Comparison of ENCODE assay signal across 34 cellular contexts in the genomic region with DNA sequence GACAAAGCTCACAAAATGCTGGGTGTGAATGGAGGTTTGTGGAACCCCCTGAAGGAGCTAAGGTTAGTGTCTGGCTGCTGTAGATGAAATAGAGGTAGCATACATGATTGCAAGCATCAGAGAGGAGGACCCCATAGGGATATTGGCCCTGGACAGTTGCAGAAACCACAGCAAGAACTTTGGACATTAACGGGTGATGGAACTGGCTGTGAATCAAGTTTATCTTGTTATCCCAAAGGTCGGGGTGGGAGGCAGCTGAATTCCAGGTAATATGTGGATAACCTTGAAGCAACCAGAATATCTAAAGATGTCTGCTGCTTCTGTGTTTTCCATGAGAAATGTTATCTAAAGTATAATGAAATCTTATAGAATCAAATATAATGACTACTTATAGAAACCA.
"Had no signal": no experiment of that assay in that cellular context is flagged by ENCODE, and none has a peak within 500 bp of the region (broad histone marks: within the 10 kb centered on the region; RNA-seq: fewer than 3 reads in every experiment).

No MANE protein-coding gene starts in this region.

- H3K27ac ChIP-seq: KMS-11 had no signal

- H3K27me3 ChIP-seq: MG63 had no signal

- H3K9ac ChIP-seq: KMS-11 had no signal

- DNase-seq: Karpas-422, Kasumi-1, MG63, MM.1S, MV-4-11, NCI-H1048, NCI-H1092, NCI-H1092 treated with DMSO at 0.1 percent for 48 hours, NCI-H1105, NCI-H1105 treated with DMSO at 0.1 percent for 48 hours, NCI-H1417, NCI-H1417 treated with DMSO at 0.1 percent for 48 hours, NCI-H1436, NCI-H1436 treated with DMSO at 0.1 percent for 48 hours, NCI-H146, NCI-H1694, NCI-H1694 treated with DMSO at 0.1 percent for 48 hours, NCI-H187, NCI-H187 treated with DMSO at 0.1 percent for 48 hours, NCI-H1930, NCI-H2029, NCI-H2029 treated with DMSO at 0.1 percent for 48 hours, NCI-H2081, NCI-H2081 treated with DMSO at 0.1 percent for 48 hours, NCI-H2107, NCI-H2171, NCI-H2171 treated with DMSO at 0.1 percent for 48 hours, NCI-H2227 treated with DMSO at 0.1 percent for 48 hours, NCI-H226, NCI-H345, NCI-H446, NCI-H446 treated with DMSO at 0.1 percent for 48 hours, NCI-H510A had no signal

- H3K4me2 ChIP-seq: KMS-11 had no signal

- H3K9me3 ChIP-seq: MG63 had no signal

- H3K36me3 ChIP-seq: MG63 had no signal

- H3K4me3 ChIP-seq: MG63 had no signal
